17 cellular contexts compared by ENCODE assay signal in genomic region chr1:151775894-151776664, GRCh38. TPM values are rescaled to one million over a fixed set of nuclear protein-coding genes. Genes with fewer than 3 reads are reported as not detected.
"Had no signal": no experiment of that assay in that cellular context is flagged by ENCODE, and none has a peak within 500 bp of the region (broad histone marks: within the 10 kb centered on the region; RNA-seq: fewer than 3 reads in every experiment).

No MANE protein-coding gene starts in this region.

- H3K36me3 ChIP-seq: neural progenitor cell, ovary had no signal

- H3K4me3 ChIP-seq: adrenal gland, neural progenitor cell, ovary had no signal

- H3K9ac ChIP-seq: neural progenitor cell had no signal

- H3K27ac ChIP-seq: adrenal gland, neural progenitor cell, ovary had no signal

- DNase-seq: activated B cell treated with CpG ODN at 0.5 μM for 24 hours; activated CD4-positive, alpha-beta T cell treated with anti-CD3 and anti-CD28 coated beads for 48 hours; activated CD8-positive, alpha-beta T cell treated with anti-CD3 and anti-CD28 coated beads for 36 hours; activated effector memory CD4-positive, alpha-beta T cell treated with anti-CD3 and anti-CD28 coated beads, Interleukin-2, amount 50 U/mL, for 16 hours; activated T-cell treated with anti-CD3 and anti-CD28 coated beads, Interleukin-2, amount 50 U/mL, for 4 hours; adrenal gland; mammary epithelial cell; naive B cell; ovary; stimulated activated CD4-positive, alpha-beta T cell treated with anti-CD3 and anti-CD28 coated beads, Interleukin-12 subunit alpha, Interleukin-12 subunit beta, amount 100 ng/mL, for 4 hours; stimulated activated CD4-positive, alpha-beta T cell treated with anti-CD3 and anti-CD28 coated beads, Interleukin-2, amount 100 ng/mL, for 24 hours; T-helper 17 cell had no signal

- FAIRE-seq: endometrium, islet of Langerhans had no signal

- H3K9me3 ChIP-seq: adrenal gland, ovary had no signal

- H2AFZ ChIP-seq: neural progenitor cell had no signal

- H3K4me1 ChIP-seq: adrenal gland, neural progenitor cell had no signal

- H3K27me3 ChIP-seq: adrenal gland, neural progenitor cell, ovary had no signal

- H3K4me2 ChIP-seq: neural progenitor cell had no signal

- ATAC-seq: activated CD8-positive, alpha-beta T cell treated with anti-CD3 and anti-CD28 coated beads for 36 hours; activated T-cell treated with anti-CD3 and anti-CD28 coated beads, Interleukin-2, amount 50 U/mL, for 4 hours; esophagus mucosa; T-helper 17 cell had no signal

RNA-seq across cellular contexts. Expression of gene LINGO4, which starts 29.1 kb away (rescaled TPM):
- total RNA-seq: activated B cell treated with CpG ODN at 0.5 μM for 24 hours; activated CD8-positive, alpha-beta T cell treated with anti-CD3 and anti-CD28 coated beads for 36 hours; esophagus mucosa; mammary epithelial cell had no signal
- polyA plus RNA-seq: mammary epithelial cell, ovary had no signal

RNA-seq across cellular contexts. Expression of gene RIIAD1, which starts 54.8 kb away (rescaled TPM):
- total RNA-seq: activated B cell treated with CpG ODN at 0.5 μM for 24 hours; activated CD8-positive, alpha-beta T cell treated with anti-CD3 and anti-CD28 coated beads for 36 hours; activated T-cell treated with anti-CD3 and anti-CD28 coated beads, Interleukin-2, amount 50 U/mL, for 4 hours; esophagus mucosa; mammary epithelial cell; T-helper 17 cell; ureter had no signal
- polyA plus RNA-seq: mammary epithelial cell, ovary had no signal
